15 cellular contexts compared by ENCODE assay signal in genomic region chr15:58715266-58715917, GRCh38.
"Had no signal": no experiment of that assay in that cellular context is flagged by ENCODE, and none has a peak within 500 bp of the region (broad histone marks: within the 10 kb centered on the region; RNA-seq: fewer than 3 reads in every experiment).

No MANE protein-coding gene starts in this region.

- ATAC-seq: activated CD4-positive, alpha-beta T cell treated with anti-CD3 and anti-CD28 coated beads for 36 hours; activated CD8-positive, alpha-beta T cell treated with anti-CD3 and anti-CD28 coated beads, Interleukin-2, amount 10 ng/mL, durations not matched to agents 7 days and 5 days; lower lobe of right lung; naive thymus-derived CD8-positive, alpha-beta T cell; right cardiac atrium; stimulated activated effector memory CD8-positive, alpha-beta T cell treated with anti-CD3 and anti-CD28 coated beads, Interleukin-12 subunit alpha, Interleukin-12 subunit beta, amount 100 ng/mL, for 72 hours had no signal

- DNase-seq: activated CD4-positive, alpha-beta T cell treated with anti-CD3 and anti-CD28 coated beads for 36 hours; activated CD8-positive, alpha-beta memory T cell treated with anti-CD3 and anti-CD28 coated beads, Interleukin-2, amount 50 U/mL, for 48 hours; activated CD8-positive, alpha-beta T cell treated with anti-CD3 and anti-CD28 coated beads, Interleukin-2, amount 10 ng/mL, durations not matched to agents 7 days and 5 days; activated naive CD4-positive, alpha-beta T cell treated with anti-CD3 and anti-CD28 coated beads, Interleukin-2, amount 10 ng/mL, durations not matched to agents 7 days and 5 days; dermis blood vessel endothelial cell; erythroblast; hypothalamus; lower lobe of right lung; naive thymus-derived CD8-positive, alpha-beta T cell; right cardiac atrium; small intestine; T-helper 9 cell had no signal

- H3K27ac Mint-ChIP-seq: activated CD4-positive, alpha-beta T cell treated with anti-CD3 and anti-CD28 coated beads for 36 hours; activated CD8-positive, alpha-beta T cell treated with anti-CD3 and anti-CD28 coated beads, Interleukin-2, amount 10 ng/mL, durations not matched to agents 7 days and 5 days; activated naive CD4-positive, alpha-beta T cell treated with anti-CD3 and anti-CD28 coated beads, Interleukin-2, amount 10 ng/mL, durations not matched to agents 7 days and 5 days; activated T-helper 1 cell treated with anti-CD3 and anti-CD28 coated beads, Interleukin-12 subunit alpha, Interleukin-12 subunit beta, Interleukin-2, Interleukin-4 antibody, amounts not matched to agents 30 ng/mL and 10 ng/mL and 1 ng/mL, durations not matched to agents 14 hours and 24 hours and 36 hours; stimulated activated effector memory CD8-positive, alpha-beta T cell treated with anti-CD3 and anti-CD28 coated beads, Interleukin-12 subunit alpha, Interleukin-12 subunit beta, amount 100 ng/mL, for 72 hours had no signal

- H3K27me3 Mint-ChIP-seq: activated CD4-positive, alpha-beta T cell treated with anti-CD3 and anti-CD28 coated beads for 36 hours; activated naive CD4-positive, alpha-beta T cell treated with anti-CD3 and anti-CD28 coated beads, Interleukin-2, amount 10 ng/mL, durations not matched to agents 7 days and 5 days; central memory CD8-positive, alpha-beta T cell; naive thymus-derived CD8-positive, alpha-beta T cell had no signal

- H3K9me3 Mint-ChIP-seq: activated naive CD4-positive, alpha-beta T cell treated with anti-CD3 and anti-CD28 coated beads, Interleukin-2, amount 10 ng/mL, durations not matched to agents 7 days and 5 days; activated T-helper 1 cell treated with anti-CD3 and anti-CD28 coated beads, Interleukin-12 subunit alpha, Interleukin-12 subunit beta, Interleukin-2, Interleukin-4 antibody, amounts not matched to agents 30 ng/mL and 10 ng/mL and 1 ng/mL, durations not matched to agents 14 hours and 24 hours and 36 hours; central memory CD8-positive, alpha-beta T cell; naive thymus-derived CD8-positive, alpha-beta T cell; stimulated activated effector memory CD8-positive, alpha-beta T cell treated with anti-CD3 and anti-CD28 coated beads, Interleukin-12 subunit alpha, Interleukin-12 subunit beta, amount 100 ng/mL, for 72 hours had no signal

- H3K4me3 Mint-ChIP-seq: activated CD4-positive, alpha-beta T cell treated with anti-CD3 and anti-CD28 coated beads for 36 hours; activated CD8-positive, alpha-beta T cell treated with anti-CD3 and anti-CD28 coated beads, Interleukin-2, amount 10 ng/mL, durations not matched to agents 7 days and 5 days; activated naive CD4-positive, alpha-beta T cell treated with anti-CD3 and anti-CD28 coated beads, Interleukin-2, amount 10 ng/mL, durations not matched to agents 7 days and 5 days; activated T-helper 1 cell treated with anti-CD3 and anti-CD28 coated beads, Interleukin-12 subunit alpha, Interleukin-12 subunit beta, Interleukin-2, Interleukin-4 antibody, amounts not matched to agents 30 ng/mL and 10 ng/mL and 1 ng/mL, durations not matched to agents 14 hours and 24 hours and 36 hours; central memory CD8-positive, alpha-beta T cell; naive thymus-derived CD8-positive, alpha-beta T cell; stimulated activated effector memory CD8-positive, alpha-beta T cell treated with anti-CD3 and anti-CD28 coated beads, Interleukin-12 subunit alpha, Interleukin-12 subunit beta, amount 100 ng/mL, for 72 hours had no signal
